ENCODE assay signal across 7 cellular contexts in the genomic region with DNA sequence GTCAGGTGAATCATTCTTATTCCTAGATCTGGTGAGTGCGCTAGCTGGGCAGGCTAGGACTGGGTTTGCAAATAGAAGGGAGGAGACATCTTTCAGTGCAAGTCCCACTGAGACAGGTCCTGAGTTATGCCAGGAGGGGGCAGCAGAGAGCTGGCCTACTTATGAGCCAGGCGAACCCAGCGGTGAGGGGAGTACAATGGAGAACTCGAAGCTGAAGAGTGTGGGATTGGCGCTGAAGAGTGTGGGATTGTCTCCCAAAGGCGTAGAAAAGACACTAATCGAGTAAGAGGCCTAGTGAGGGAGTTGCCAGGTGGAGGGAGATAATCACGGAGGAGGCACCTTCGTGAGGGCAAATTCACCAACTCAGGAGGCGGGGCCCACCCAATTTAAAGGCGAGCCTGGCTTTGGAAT.
DNase-seq lines count a peak whose midpoint lies in the region; FAIRE-seq and TF ChIP-seq lines count a peak whose summit lies in the region.

No MANE protein-coding gene starts in this region.

- H3K4me3 ChIP-seq in MG63 (no peak overlapping the region), small intestine (ENCODE audit: low read depth in 1 of 2, low read length in 2 of 2) (no peak overlapping the region)

- H3K9me3 ChIP-seq in MG63 (no peaks in the 10 kb centered on the region), small intestine (ENCODE audit: control insufficient read depth, low read depth) (no peaks in the 10 kb centered on the region)

- no peak for FAIRE-seq in small intestine (lab: Jason Lieb, UNC)

- H3K36me3 ChIP-seq in MG63: no peaks in the 10 kb centered on the region
- no peaks in the 10 kb centered on the region for H3K36me3 ChIP-seq in small intestine (ENCODE audit: control insufficient read depth in 2 of 2, insufficient read depth in 2 of 2, low read length in 2 of 2)

- peak; percentile 75 for TF ChIP-seq CTCF in GM12874 (IDR thresholded peaks at IDR 0.05; ENCODE audit: insufficient read depth, low read depth, low read length)

- H3K27me3 ChIP-seq in MG63: no peaks in the 10 kb centered on the region
- no peaks in the 10 kb centered on the region for H3K27me3 ChIP-seq in small intestine (ENCODE audit: control insufficient read depth in 2 of 2, insufficient read depth in 2 of 2, low read length in 2 of 2)

- WGBS in small intestine, 3 donors: 19 to 35% (median 23%) methylated on average over 11 of the region's 11 CpGs

- no peaks in the 10 kb centered on the region for H3K4me1 ChIP-seq in small intestine (ENCODE audit: control insufficient read depth in 2 of 2, insufficient read depth in 1 of 2, low read depth in 1 of 2, low read length in 1 of 2)

- DNase-seq in HCEC 1CT (peak; percentile 10), MG63 (peak; percentile 58), T follicular helper cell (ENCODE audit: low read depth) (peak; percentile 21), amygdala (lab: John Stamatoyannopoulos, UW) (peak in 53 of 56 donors; percentile 0 to 78 (median 26)), hippocampal formation (lab: John Stamatoyannopoulos, UW) (peak; percentile 46 to 49), small intestine (peak; percentile 47)

- H3K27ac ChIP-seq in small intestine (ENCODE audit: low read depth in 1 of 2, low read length in 1 of 2): no peak overlapping the region
